ENCODE assay signal across 1 cellular context in the genomic region with DNA sequence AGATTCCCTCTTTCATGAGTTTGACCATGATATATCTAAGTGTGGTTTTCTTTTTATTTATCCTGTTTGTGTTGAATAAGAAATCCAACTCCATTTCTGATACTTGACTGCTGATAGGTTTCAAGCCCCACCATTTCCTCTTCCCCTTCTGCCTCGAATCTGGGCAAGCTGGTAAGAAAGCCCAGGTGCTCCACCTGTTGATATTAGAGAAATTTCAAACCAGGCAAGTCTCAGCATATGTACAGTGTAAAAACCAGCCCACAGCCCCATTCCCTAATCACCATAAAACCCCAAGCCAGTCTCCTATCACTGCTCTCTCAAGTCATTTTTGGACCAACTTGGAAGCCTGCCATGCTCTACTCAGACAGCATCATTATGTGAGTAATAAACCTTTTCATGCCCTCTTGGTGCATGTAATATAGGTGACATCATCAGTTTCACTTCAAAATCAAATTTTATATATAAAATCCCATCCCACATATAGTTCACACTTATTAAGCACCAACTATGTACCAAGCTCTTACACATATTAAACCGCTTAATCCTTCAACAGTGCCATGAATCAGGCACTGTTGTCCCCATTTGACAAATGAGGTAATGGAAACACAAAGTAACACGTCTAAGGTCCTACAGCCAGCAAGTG.
TF ChIP-seq lines count a peak whose summit lies in the region.

No MANE protein-coding gene starts in this region.

TF ChIP-seq in HepG2, 621 proteins besides CTCF, POLR2A, EP300 and RAD21 (continued from another document):
- TF ChIP-seq, protein P1, sequence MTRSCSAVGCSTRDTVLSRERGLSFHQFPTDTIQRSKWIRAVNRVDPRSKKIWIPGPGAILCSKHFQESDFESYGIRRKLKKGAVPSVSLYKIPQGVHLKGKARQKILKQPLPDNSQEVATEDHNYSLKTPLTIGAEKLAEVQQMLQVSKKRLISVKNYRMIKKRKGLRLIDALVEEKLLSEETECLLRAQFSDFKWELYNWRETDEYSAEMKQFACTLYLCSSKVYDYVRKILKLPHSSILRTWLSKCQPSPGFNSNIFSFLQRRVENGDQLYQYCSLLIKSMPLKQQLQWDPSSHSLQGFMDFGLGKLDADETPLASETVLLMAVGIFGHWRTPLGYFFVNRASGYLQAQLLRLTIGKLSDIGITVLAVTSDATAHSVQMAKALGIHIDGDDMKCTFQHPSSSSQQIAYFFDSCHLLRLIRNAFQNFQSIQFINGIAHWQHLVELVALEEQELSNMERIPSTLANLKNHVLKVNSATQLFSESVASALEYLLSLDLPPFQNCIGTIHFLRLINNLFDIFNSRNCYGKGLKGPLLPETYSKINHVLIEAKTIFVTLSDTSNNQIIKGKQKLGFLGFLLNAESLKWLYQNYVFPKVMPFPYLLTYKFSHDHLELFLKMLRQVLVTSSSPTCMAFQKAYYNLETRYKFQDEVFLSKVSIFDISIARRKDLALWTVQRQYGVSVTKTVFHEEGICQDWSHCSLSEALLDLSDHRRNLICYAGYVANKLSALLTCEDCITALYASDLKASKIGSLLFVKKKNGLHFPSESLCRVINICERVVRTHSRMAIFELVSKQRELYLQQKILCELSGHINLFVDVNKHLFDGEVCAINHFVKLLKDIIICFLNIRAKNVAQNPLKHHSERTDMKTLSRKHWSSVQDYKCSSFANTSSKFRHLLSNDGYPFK (CRISPR knock-in tag; IDR thresholded peaks at IDR 0.05; ENCODE audit: borderline replicate concordance) = no peak
- TF ChIP-seq ZFP62 (CRISPR knock-in tag; IDR thresholded peaks at IDR 0.05) = no peak
